ENCODE assay signal across 29 cellular contexts in genomic region chr21:39966786-39967185, GRCh38.
DNase-seq lines count a peak whose midpoint lies in the region; ATAC-seq and TF ChIP-seq lines count a peak whose summit lies in the region.
"Had no signal": no experiment of that assay in that cellular context is flagged by ENCODE, and none has a peak within 500 bp of the region (broad histone marks: within the 10 kb centered on the region; RNA-seq: fewer than 3 reads in every experiment).

No MANE protein-coding gene starts in this region.

- H3K27ac ChIP-seq in MM.1S (ENCODE audit: low read length) (peak overlapping the region; percentile 77), tibial nerve (no peak overlapping the region)
- H3K27ac ChIP-seq: 22Rv1; A549; BLaER1; BLaER1 treated with 17β-estradiol and CSF1 and Interleukin-3, amounts not matched to agents 10 nM and 100 nM; C4-2B had no signal

- TF ChIP-seq EP300 in tibial nerve (IDR thresholded peaks at IDR 0.05): no peak

- no peaks in the 10 kb centered on the region for H4K20me1 ChIP-seq in MM.1S (ENCODE audit: insufficient read depth, low read length)
- H4K20me1 ChIP-seq: BLaER1; BLaER1 treated with 17β-estradiol and CSF1 and Interleukin-3, amounts not matched to agents 10 nM and 100 nM had no signal

- H3F3A ChIP-seq in MM.1S (ENCODE audit: insufficient read depth, low read length): peaks cover 96% of the 10 kb centered on the region

- TF ChIP-seq POLR2A in tibial nerve (IDR thresholded peaks at IDR 0.05): no peak

- ATAC-seq in SK-N-SH treated with all-trans-retinoic acid at 6 μM for 48 hours: no peak
- ATAC-seq: A549; CD8-positive, alpha-beta T cell had no signal

- H3K27me3 ChIP-seq in MM.1S (replicated peaks; ENCODE audit: insufficient read depth, low read length): no peaks in the 10 kb centered on the region
- H3K27me3 ChIP-seq in tibial nerve: no peaks in the 10 kb centered on the region
- H3K27me3 ChIP-seq: BE2C; BLaER1; BLaER1 treated with 17β-estradiol and CSF1 and Interleukin-3, amounts not matched to agents 10 nM and 100 nM had no signal

- no peak for TF ChIP-seq CTCF in MM.1S (IDR thresholded peaks at IDR 0.05; ENCODE audit: low read length)
- TF ChIP-seq CTCF in tibial nerve (IDR thresholded peaks at IDR 0.05): no peak

- peak overlapping the region; percentile 84 for H3K4me2 ChIP-seq in MM.1S (ENCODE audit: low read depth, low read length)
- H3K4me2 ChIP-seq: A549; BLaER1; BLaER1 treated with 17β-estradiol and CSF1 and Interleukin-3, amounts not matched to agents 10 nM and 100 nM had no signal

- H3K4me3 ChIP-seq in MM.1S (ENCODE audit: low read length): peak overlapping the region; percentile 29
- no peak overlapping the region for H3K4me3 ChIP-seq in tibial nerve
- H3K4me3 ChIP-seq: A549; BLaER1; BLaER1 treated with 17β-estradiol and CSF1 and Interleukin-3, amounts not matched to agents 10 nM and 100 nM had no signal

- H3K9me2 ChIP-seq in MM.1S (replicated peaks; ENCODE audit: insufficient read depth, low read length): no peaks in the 10 kb centered on the region

- WGBS in tibial nerve, 2 donors: 89 to 92% methylated on average over 3 of the region's 3 CpGs

- H3K36me3 ChIP-seq in MM.1S (replicated peaks; ENCODE audit: insufficient read depth, low read length) (peaks cover 30% of the 10 kb centered on the region; the same call in 1 of the 2 replicates), tibial nerve (no peaks in the 10 kb centered on the region)
- H3K36me3 ChIP-seq: BE2C; BLaER1; BLaER1 treated with 17β-estradiol and CSF1 and Interleukin-3, amounts not matched to agents 10 nM and 100 nM had no signal

- H3K9ac ChIP-seq in MM.1S (ENCODE audit: low read length): peak overlapping the region; percentile 54
- H3K9ac ChIP-seq: BLaER1; BLaER1 treated with 17β-estradiol and CSF1 and Interleukin-3, amounts not matched to agents 10 nM and 100 nM had no signal

- DNase-seq in MM.1S: no peak
- peak; percentile 63 for DNase-seq in RPMI8226
- DNase-seq in tibial nerve (ENCODE audit: low spot score in 2 of 2): no peak
- DNase-seq: 8988T; ACHN; AML-193; BE2C; C1 segment of cervical spinal cord; Caco-2; Calu3; CD4-positive, alpha-beta memory T cell; CD4-positive, alpha-beta T cell; CD4-positive, CD25-positive, alpha-beta regulatory T cell; CD8-positive, alpha-beta memory T cell; CD8-positive, alpha-beta T cell; COR-L47; DMS 273 treated with DMSO at 0.1 percent for 48 hours; DMS153; DMS53; DMS79; DMS79 treated with DMSO at 0.1 percent for 48 hours; DND-41; EL had no signal

- H2AFZ ChIP-seq in MM.1S (ENCODE audit: low read length): no peak overlapping the region

- H3K4me1 ChIP-seq in MM.1S (ENCODE audit: low read length) (peaks cover 94% of the 10 kb centered on the region), tibial nerve (no peaks in the 10 kb centered on the region)
- H3K4me1 ChIP-seq: A549, BE2C had no signal

- peaks cover 100% of the 10 kb centered on the region for H3K79me2 ChIP-seq in MM.1S (ENCODE audit: low read length)

- H3K9me3 ChIP-seq in MM.1S (replicated peaks; ENCODE audit: insufficient read depth, low read length): no peaks in the 10 kb centered on the region
- H3K9me3 ChIP-seq in tibial nerve: peaks cover 0 to 7% (median 0%) of the 10 kb centered on the region in 4 donors
- H3K9me3 ChIP-seq: A549 had no signal

TF ChIP-seq in SK-N-SH treated with all-trans-retinoic acid at 6 μM for 48 hours, 23 proteins besides CTCF, POLR2A, EP300 and RAD21:
- no peak for TF ChIP-seq ZFP3 (CRISPR knock-in tag; IDR thresholded peaks at IDR 0.05)
- no peak for TF ChIP-seq ZC3H10 (CRISPR knock-in tag; IDR thresholded peaks at IDR 0.05)
- TF ChIP-seq PPARA (CRISPR knock-in tag; IDR thresholded peaks at IDR 0.05; ENCODE audit: borderline replicate concordance): no peak
- no peak for TF ChIP-seq ARNTL (CRISPR knock-in tag; IDR thresholded peaks at IDR 0.05; ENCODE audit: borderline replicate concordance, low read depth)
- no peak for TF ChIP-seq ZFP30 (CRISPR knock-in tag; IDR thresholded peaks at IDR 0.05)
- no peak for TF ChIP-seq ISL1 (CRISPR knock-in tag; IDR thresholded peaks at IDR 0.05)
- no peak for TF ChIP-seq ZNF8 (CRISPR knock-in tag; IDR thresholded peaks at IDR 0.05)
- TF ChIP-seq, protein P1, sequence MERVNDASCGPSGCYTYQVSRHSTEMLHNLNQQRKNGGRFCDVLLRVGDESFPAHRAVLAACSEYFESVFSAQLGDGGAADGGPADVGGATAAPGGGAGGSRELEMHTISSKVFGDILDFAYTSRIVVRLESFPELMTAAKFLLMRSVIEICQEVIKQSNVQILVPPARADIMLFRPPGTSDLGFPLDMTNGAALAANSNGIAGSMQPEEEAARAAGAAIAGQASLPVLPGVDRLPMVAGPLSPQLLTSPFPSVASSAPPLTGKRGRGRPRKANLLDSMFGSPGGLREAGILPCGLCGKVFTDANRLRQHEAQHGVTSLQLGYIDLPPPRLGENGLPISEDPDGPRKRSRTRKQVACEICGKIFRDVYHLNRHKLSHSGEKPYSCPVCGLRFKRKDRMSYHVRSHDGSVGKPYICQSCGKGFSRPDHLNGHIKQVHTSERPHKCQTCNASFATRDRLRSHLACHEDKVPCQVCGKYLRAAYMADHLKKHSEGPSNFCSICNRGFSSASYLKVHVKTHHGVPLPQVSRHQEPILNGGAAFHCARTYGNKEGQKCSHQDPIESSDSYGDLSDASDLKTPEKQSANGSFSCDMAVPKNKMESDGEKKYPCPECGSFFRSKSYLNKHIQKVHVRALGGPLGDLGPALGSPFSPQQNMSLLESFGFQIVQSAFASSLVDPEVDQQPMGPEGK (CRISPR knock-in tag; IDR thresholded peaks at IDR 0.05; ENCODE audit: borderline replicate concordance): no peak
- no peak for TF ChIP-seq OSR1 (CRISPR knock-in tag; IDR thresholded peaks at IDR 0.05)
- no peak for TF ChIP-seq TCF4 (CRISPR knock-in tag; IDR thresholded peaks at IDR 0.05; ENCODE audit: borderline replicate concordance)
